In the genomic region with DNA sequence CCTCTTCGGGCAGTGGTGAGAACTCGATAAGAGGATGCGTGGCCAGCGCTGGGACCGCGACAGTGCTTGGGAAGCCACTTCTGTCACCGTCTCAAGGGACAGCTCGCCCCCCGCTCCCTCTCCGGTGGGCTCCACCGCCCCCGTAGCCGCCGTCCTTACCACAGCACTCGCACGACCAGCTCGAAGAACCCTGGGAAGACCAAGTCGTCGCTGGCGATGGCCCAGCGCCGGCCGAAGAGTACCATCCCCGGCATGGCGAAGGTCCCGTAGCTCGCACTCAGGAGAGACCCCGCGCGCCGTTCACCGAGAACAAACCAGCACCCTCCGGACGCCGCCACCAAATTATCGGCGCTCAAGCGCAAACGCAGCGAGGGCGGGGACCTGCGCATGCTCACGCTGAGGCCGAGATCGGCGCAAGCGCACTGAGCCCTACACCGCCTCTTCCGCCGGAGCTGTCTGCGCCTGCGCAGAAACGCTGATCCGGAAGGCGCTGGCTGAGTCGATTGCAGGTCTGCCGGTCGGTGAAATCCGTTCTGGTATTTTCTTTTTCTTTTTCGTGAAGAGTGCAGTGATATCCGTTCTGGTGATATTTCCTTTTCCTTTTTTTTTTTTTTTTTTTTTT, we compare ENCODE assay signal across 8 cellular contexts. TPM values are rescaled to one million over a fixed set of nuclear protein-coding genes. Genes with fewer than 3 reads are reported as not detected.
DNase-seq lines count a peak whose midpoint lies in the region; ATAC-seq and TF ChIP-seq lines count a peak whose summit lies in the region.

A gene with protein sequence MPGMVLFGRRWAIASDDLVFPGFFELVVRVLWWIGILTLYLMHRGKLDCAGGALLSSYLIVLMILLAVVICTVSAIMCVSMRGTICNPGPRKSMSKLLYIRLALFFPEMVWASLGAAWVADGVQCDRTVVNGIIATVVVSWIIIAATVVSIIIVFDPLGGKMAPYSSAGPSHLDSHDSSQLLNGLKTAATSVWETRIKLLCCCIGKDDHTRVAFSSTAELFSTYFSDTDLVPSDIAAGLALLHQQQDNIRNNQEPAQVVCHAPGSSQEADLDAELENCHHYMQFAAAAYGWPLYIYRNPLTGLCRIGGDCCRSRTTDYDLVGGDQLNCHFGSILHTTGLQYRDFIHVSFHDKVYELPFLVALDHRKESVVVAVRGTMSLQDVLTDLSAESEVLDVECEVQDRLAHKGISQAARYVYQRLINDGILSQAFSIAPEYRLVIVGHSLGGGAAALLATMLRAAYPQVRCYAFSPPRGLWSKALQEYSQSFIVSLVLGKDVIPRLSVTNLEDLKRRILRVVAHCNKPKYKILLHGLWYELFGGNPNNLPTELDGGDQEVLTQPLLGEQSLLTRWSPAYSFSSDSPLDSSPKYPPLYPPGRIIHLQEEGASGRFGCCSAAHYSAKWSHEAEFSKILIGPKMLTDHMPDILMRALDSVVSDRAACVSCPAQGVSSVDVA (minus strand): TSS at position 366 of the 622 bp plus-strand sequence. CDS start 112 bp downstream, at position 254.

- ATAC-seq in GM19035 (IDR thresholded peaks at IDR 0.05; ENCODE audit: unreplicated experiment) = peak; percentile 85
- peak; percentile 86 for ATAC-seq in HG03342 (IDR thresholded peaks at IDR 0.05; ENCODE audit: unreplicated experiment)

- H3K36me3 Mint-ChIP-seq in immature natural killer cell = peaks cover 6 to 14% (median 9%) of the 10 kb centered on the region in 3 donors

- TF ChIP-seq CTCF in AG09309 (IDR thresholded peaks at IDR 0.05; ENCODE audit: control insufficient read depth, insufficient read depth, low read depth, low read length, missing control alignments) = no peak

- H3K27ac ChIP-seq in caudate nucleus (ENCODE audit: low read depth, low read length) = peak within 1 kb of the TSS; percentile 93

- H3K4me3 Mint-ChIP-seq in immature natural killer cell = peak within 1 kb of the TSS; percentile 92 to 96 (median 93)

- H3K4me3 ChIP-seq in AG09309 (ENCODE audit: control insufficient read depth, low read depth, low read length) = peak within 1 kb of the TSS; percentile 94

- H3K9me3 Mint-ChIP-seq in immature natural killer cell = no peaks in the 10 kb centered on the region

- DNase-seq in AG09309 (ENCODE audit: low read depth) (peak; percentile 40), NCI-H345 treated with DMSO at 0.1 percent for 48 hours (lab: John Stamatoyannopoulos, UW; ENCODE audit: unreplicated experiment) (peak; percentile 89), caudate nucleus (lab: John Stamatoyannopoulos, UW) (peak in 58 of 61 donors; percentile 23 to 92 (median 82)), immature natural killer cell (peak; percentile 95 to 97 (median 96)), smooth muscle cell of the brain vasculature (ENCODE audit: low read depth, low spot score) (peak; percentile 75)
- peak; percentile 86 to 94 (median 92) for DNase-seq in activated CD4-positive, CD25-positive, alpha-beta regulatory T cell (lab: John Stamatoyannopoulos, UW)

- H3K4me1 Mint-ChIP-seq in immature natural killer cell = peaks cover 25 to 30% of the 10 kb centered on the region in 2 donors

- H3K27ac Mint-ChIP-seq in immature natural killer cell = peak within 1 kb of the TSS; percentile 92 to 96 (median 95)

- H3K27me3 Mint-ChIP-seq in immature natural killer cell (ENCODE audit: low read depth in 3 of 3) = peaks cover 8 to 10% (median 9%) of the 10 kb centered on the region in 3 donors

RNA-seq across cellular contexts. Expression of the gene that starts here (rescaled TPM):
- polyA plus RNA-seq in immature natural killer cell = 10 to 100 TPM in 1 of 3 donors, 1 to 10 TPM in 2; 6.0 to 12.6 (median 7.4) TPM

Comparison
In these comparisons a context has a peak if more than half of its experiments do, and no peak if none do; other contexts are left out.
1. Peak in every context shown above with its lines: DNase-seq, ATAC-seq, H3K4me3 ChIP-seq and H3K27ac ChIP-seq.
2. DNase-seq: peak in every context shown above with its lines; median percentile 96 in immature natural killer cell; 92 in activated CD4-positive, CD25-positive, alpha-beta regulatory T cell; 89 in NCI-H345 treated with DMSO at 0.1 percent for 48 hours; 82 in caudate nucleus; 75 in smooth muscle cell of the brain vasculature; 40 in AG09309.